16 cellular contexts compared by ENCODE assay signal in genomic region chr5:116788851-116789403, GRCh38.
A peak's percentile ranks its signal among the peaks of the same experiment; 100 is the strongest.
DNase-seq lines count a peak whose midpoint lies in the region; ATAC-seq, FAIRE-seq and TF ChIP-seq lines count a peak whose summit lies in the region.
"Had no signal": no experiment of that assay in that cellular context is flagged by ENCODE, and none has a peak within 500 bp of the region (broad histone marks: within the 10 kb centered on the region; RNA-seq: fewer than 3 reads in every experiment).

No MANE protein-coding gene starts in this region.

- no peaks in the 10 kb centered on the region for H3K23me2 ChIP-seq in H1 (ENCODE audit: low read depth, low read length)

- H3K4me3 Mint-ChIP-seq in WTC11 (no peak overlapping the region), neural progenitor cell (no peak overlapping the region)
- H3K4me3 Mint-ChIP-seq in CD4-positive, alpha-beta T cell = no peak overlapping the region
- H3K4me3 Mint-ChIP-seq: CD8-positive, alpha-beta memory T cell had no signal

- H2AFZ ChIP-seq in H1 (ENCODE audit: low read length) (no peak overlapping the region), neural progenitor cell (replicated peaks) (no peak overlapping the region)

- H4K20me1 ChIP-seq in H1 (replicated peaks in 1 of 2; ENCODE audit: control insufficient read depth in 1 of 2, insufficient read depth in 2 of 2, low read length in 2 of 2) = no peaks in the 10 kb centered on the region
- H4K20me1 ChIP-seq in neural progenitor cell (ENCODE audit: low read depth) = no peaks in the 10 kb centered on the region

- no peak overlapping the region for H3K23ac ChIP-seq in H1 (ENCODE audit: insufficient read length)

- no peak overlapping the region for H3K4me3 ChIP-seq in H1 (ENCODE audit: extremely low read depth in 1 of 4, insufficient read depth in 2 of 4, low read depth in 3 of 4, low read length in 4 of 4)
- H3K4me3 ChIP-seq in right cardiac atrium (ENCODE audit: low read length) = no peak overlapping the region
- H3K4me3 ChIP-seq in gastrocnemius medialis = no peak overlapping the region
- no peak overlapping the region for H3K4me3 ChIP-seq in neural progenitor cell
- H3K4me3 ChIP-seq: SJCRH30 had no signal

- no peak overlapping the region for H3K56ac ChIP-seq in H1 (replicated peaks; ENCODE audit: insufficient read length, low read depth, low read length)

- H2BK120ac ChIP-seq in H1 (replicated peaks; ENCODE audit: low read depth, low read length) = no peak overlapping the region

- H3K4me2 ChIP-seq in H1 (ENCODE audit: insufficient read depth in 1 of 2, low read depth in 2 of 2, low read length in 2 of 2) (no peak overlapping the region), neural progenitor cell (no peak overlapping the region)

- H3K4me1 Mint-ChIP-seq in WTC11 (peaks cover 4% of the 10 kb centered on the region; the same call in 1 of the 2 replicates), neural progenitor cell (peaks cover 3% of the 10 kb centered on the region)
- no peaks in the 10 kb centered on the region for H3K4me1 Mint-ChIP-seq in CD4-positive, alpha-beta T cell (ENCODE audit: low read depth)
- H3K4me1 Mint-ChIP-seq: CD8-positive, alpha-beta memory T cell had no signal

- H4K91ac ChIP-seq in H1 (replicated peaks; ENCODE audit: insufficient read length, low read length) = no peak overlapping the region

- H3K36me3 ChIP-seq in H1 (ENCODE audit: control insufficient read depth in 2 of 4, insufficient read depth in 4 of 4, low read length in 3 of 4) (no peaks in the 10 kb centered on the region; a peak in 1 of 8 replicates), gastrocnemius medialis (no peaks in the 10 kb centered on the region), neural progenitor cell (no peaks in the 10 kb centered on the region)
- H3K36me3 ChIP-seq: SJCRH30 had no signal

- H3F3A ChIP-seq in neural progenitor cell (ENCODE audit: low read depth) = no peaks in the 10 kb centered on the region

- H2BK12ac ChIP-seq in H1 (ENCODE audit: low read depth, low read length) = no peak overlapping the region

- H3K36me3 Mint-ChIP-seq in WTC11 = peaks cover 30% of the 10 kb centered on the region
- no peaks in the 10 kb centered on the region for H3K36me3 Mint-ChIP-seq in CD4-positive, alpha-beta T cell (ENCODE audit: low read depth)
- no peaks in the 10 kb centered on the region for H3K36me3 Mint-ChIP-seq in neural progenitor cell
- H3K36me3 Mint-ChIP-seq: CD8-positive, alpha-beta memory T cell had no signal

- TF ChIP-seq CTCF in WTC11 (IDR thresholded peaks at IDR 0.05) (no peak), H1 (IDR thresholded peaks at IDR 0.05; ENCODE audit: control extremely low read depth in 1 of 3, insufficient read depth in 1 of 3, low read depth in 1 of 3, low read length in 3 of 3) (no peak), gastrocnemius medialis (IDR thresholded peaks at IDR 0.05 in 4 of 5, conservative IDR thresholded peaks at IDR 0.05 in 1 of 5) (no peak), neural progenitor cell (IDR thresholded peaks at IDR 0.05) (no peak)
- no peak for TF ChIP-seq CTCF in CD4-positive, alpha-beta T cell (IDR thresholded peaks at IDR 0.05)

- H3K79me2 ChIP-seq in H1 (ENCODE audit: control insufficient read depth in 1 of 2, insufficient read depth in 2 of 2, low read length in 2 of 2) (no peaks in the 10 kb centered on the region), neural progenitor cell (ENCODE audit: low read depth) (no peaks in the 10 kb centered on the region)

- CTCF ChIA-PET in WTC11 (lab: Charles Lee) = no interaction called here
- CTCF ChIA-PET in H1 (lab: Charles Lee; ENCODE audit: partially characterized antibody) = interaction anchor here (1.5 to 3.0 kb wide), 2 partner anchors 11 to 203 kb away, joined by 3 to 8 read pairs; no protein-coding TSS in a partner anchor
- CTCF ChIA-PET in CD4-positive, alpha-beta T cell (lab: Charles Lee) = no interaction called here

- H2BK15ac ChIP-seq in H1 (ENCODE audit: low read length) = peak overlapping the region; percentile 2; the same call in 1 of the 2 replicates

- POLR2A ChIA-PET in WTC11 (lab: Charles Lee) = no interaction called here
- POLR2A ChIA-PET in H1 (lab: Charles Lee; ENCODE audit: partially characterized antibody) = interaction anchor here (1.4 kb wide), 1 partner anchor 7 kb away, joined by 3 read pairs; no protein-coding TSS in a partner anchor
- POLR2A ChIA-PET in CD4-positive, alpha-beta T cell (lab: Charles Lee) = no interaction called here

- peaks cover 31% of the 10 kb centered on the region for H3K9me3 Mint-ChIP-seq in WTC11
- H3K9me3 Mint-ChIP-seq in CD4-positive, alpha-beta T cell = peaks cover 7% of the 10 kb centered on the region
- H3K9me3 Mint-ChIP-seq in neural progenitor cell = peaks cover 11% of the 10 kb centered on the region

- FAIRE-seq in H1 (lab: Jason Lieb, UNC) = no peak

- H3K4ac ChIP-seq in H1 (replicated peaks; ENCODE audit: insufficient read length, low read depth, low read length) = no peak overlapping the region

- TF ChIP-seq POLR2A in H1 (IDR thresholded peaks at IDR 0.05; ENCODE audit: control extremely low read depth in 1 of 2, low read depth in 2 of 2, low read length in 2 of 2) = no peak
- TF ChIP-seq POLR2A in gastrocnemius medialis (IDR thresholded peaks at IDR 0.05) = no peak

- H3K9ac ChIP-seq in H1 (replicated peaks in 1 of 4; ENCODE audit: extremely low read depth in 1 of 4, low read depth in 3 of 4, low read length in 3 of 4) (no peak overlapping the region), neural progenitor cell (no peak overlapping the region)

- H3K27ac Mint-ChIP-seq in WTC11 (0 out of 2 replicates have a peak overlapping the region, but pooled peaks have one; percentile 10), neural progenitor cell (no peak overlapping the region)
- no peak overlapping the region for H3K27ac Mint-ChIP-seq in CD4-positive, alpha-beta T cell
- H3K27ac Mint-ChIP-seq: CD8-positive, alpha-beta memory T cell had no signal

- WGBS in H1 (ENCODE audit: extremely low coverage in 1 of 2, insufficient coverage in 1 of 2, insufficient read length in 1 of 2, insufficient replicate concordance in 2 of 2, low coverage in 1 of 2, low lambda C conversion rate in 2 of 2, missing lambda C conversion rate in 1 of 2), 2 experiments = 71% methylated on average over 4 of the region's 4 CpGs; no CpG with 5 or more reads in 1 of the 2 experiments
- WGBS in right cardiac atrium = 46% methylated on average over 4 of the region's 4 CpGs

- no peak overlapping the region for H3K27ac ChIP-seq in H1 (ENCODE audit: low read depth, low read length)
- no peak overlapping the region for H3K27ac ChIP-seq in right cardiac atrium (ENCODE audit: low read length)
- peak overlapping the region in 2 of 4 donors; percentile 20 to 34 for H3K27ac ChIP-seq in gastrocnemius medialis
- H3K27ac ChIP-seq in CD4-positive, alpha-beta T cell (ENCODE audit: low read depth, low read length) = no peak overlapping the region
- no peak overlapping the region for H3K27ac ChIP-seq in neural progenitor cell
- H3K27ac ChIP-seq: SJCRH30 had no signal

- H2BK5ac ChIP-seq in H1 (ENCODE audit: low read depth, low read length) = no peak overlapping the region

- TF ChIP-seq EP300 in H1 (IDR thresholded peaks at IDR 0.05; ENCODE audit: borderline replicate concordance in 1 of 2, low read depth in 2 of 2, low read length in 2 of 2) = no peak

- TF ChIP-seq RAD21 in H1 (IDR thresholded peaks at IDR 0.05 in 1 of 2, conservative IDR thresholded peaks at IDR 0.05 in 1 of 2; ENCODE audit: low read depth in 2 of 2, low read length in 2 of 2) = no peak

- no peaks in the 10 kb centered on the region for H3K79me1 ChIP-seq in H1 (ENCODE audit: low read depth, low read length)

- H3K4me1 ChIP-seq in H1 (replicated peaks in 1 of 4; ENCODE audit: control insufficient read depth in 3 of 4, insufficient read depth in 4 of 4, low read length in 3 of 4) = peaks cover 0 to 2% (median 0%) of the 10 kb centered on the region in 4 experiments; a peak in 1 of 7 replicates
- H3K4me1 ChIP-seq in right cardiac atrium (ENCODE audit: control insufficient read depth, insufficient read depth, low read length) = no peaks in the 10 kb centered on the region
- no peaks in the 10 kb centered on the region for H3K4me1 ChIP-seq in gastrocnemius medialis
- H3K4me1 ChIP-seq in neural progenitor cell = no peaks in the 10 kb centered on the region
- H3K4me1 ChIP-seq: SJCRH30 had no signal

- H2AK5ac ChIP-seq in H1 (ENCODE audit: low read depth, low read length) = no peak overlapping the region

- no peak for DNase-seq in WTC11 (ENCODE audit: low spot score)
- DNase-seq in H1 (ENCODE audit: low read depth in 1 of 2, low spot score in 2 of 2) = no peak
- no peak for DNase-seq in right cardiac atrium
- DNase-seq in gastrocnemius medialis = no peak
- no peak for DNase-seq in CD4-positive, alpha-beta T cell
- no peak for DNase-seq in KBM-7
- no peak for DNase-seq in neural progenitor cell (ENCODE audit: low spot score)
- DNase-seq: CD8-positive, alpha-beta memory T cell; H7; IMR-90; NCI-H146; NCI-H2081 treated with DMSO at 0.1 percent for 48 hours; NCI-H2227 treated with DMSO at 0.1 percent for 48 hours; NCI-H526; SJCRH30 had no signal

- H3K27me3 Mint-ChIP-seq in WTC11 (ENCODE audit: low read depth) = no peaks in the 10 kb centered on the region; the same call in 1 of the 2 replicates
- no peaks in the 10 kb centered on the region for H3K27me3 Mint-ChIP-seq in CD4-positive, alpha-beta T cell
- H3K27me3 Mint-ChIP-seq in neural progenitor cell (ENCODE audit: insufficient read depth, low read depth) = peaks cover 2% of the 10 kb centered on the region

- no peak overlapping the region for H4K5ac ChIP-seq in H1 (ENCODE audit: insufficient read length, low read depth, low read length)

- H4K8ac ChIP-seq in H1 (ENCODE audit: extremely low read depth, insufficient read depth, low read length) = no peak overlapping the region

- H3K18ac ChIP-seq in H1 (ENCODE audit: extremely low read depth, low read length) = no peak overlapping the region

- intact Hi-C loops in right cardiac atrium (cut with DNase I) = loop anchor here in 1 of 4 donors (10.0 kb wide), 2 partner anchors 156 to 214 kb away; partner anchors contain the start of gene SEMA6A
- intact Hi-C loops in gastrocnemius medialis (cut with DNase I; ENCODE audit: low total_unique reads) = no loop called here
- intact Hi-C loops in CD4-positive, alpha-beta T cell (cut with DNase I, micrococcal nuclease) = no loop called here

- H2BK20ac ChIP-seq in H1 (ENCODE audit: low read length) = no peak overlapping the region

- H3K14ac ChIP-seq in H1 (ENCODE audit: insufficient read length) = no peak overlapping the region

- H3K9me3 ChIP-seq in H1 (ENCODE audit: insufficient read depth in 2 of 2, low read depth in 1 of 2, low read length in 1 of 2) (peaks cover 7 to 8% of the 10 kb centered on the region in 2 experiments; a peak in 3 of 4 replicates), right cardiac atrium (ENCODE audit: control insufficient read depth, low read length) (no peaks in the 10 kb centered on the region), gastrocnemius medialis (no peaks in the 10 kb centered on the region), neural progenitor cell (ENCODE audit: low read depth) (peaks cover 5% of the 10 kb centered on the region)
- H3K9me3 ChIP-seq in CD4-positive, alpha-beta T cell (ENCODE audit: control insufficient read depth, low read length) = no peaks in the 10 kb centered on the region

- ATAC-seq in WTC11 = no peak
- ATAC-seq in right cardiac atrium = peak; percentile 70 to 79
- ATAC-seq in gastrocnemius medialis = peak; percentile 58 to 88
- no peak for ATAC-seq in CD4-positive, alpha-beta T cell (ENCODE audit: poor library complexity)
- ATAC-seq in HG02610 (IDR thresholded peaks at IDR 0.05; ENCODE audit: unreplicated experiment) = no peak

- H3K27me3 ChIP-seq in H1 (replicated peaks in 1 of 4; ENCODE audit: control insufficient read depth in 3 of 4, extremely low read depth in 1 of 4, insufficient read depth in 3 of 4, low read length in 3 of 4) (no peaks in the 10 kb centered on the region), right cardiac atrium (ENCODE audit: control insufficient read depth, insufficient read depth) (no peaks in the 10 kb centered on the region), gastrocnemius medialis (no peaks in the 10 kb centered on the region), neural progenitor cell (no peaks in the 10 kb centered on the region)
- H3K27me3 ChIP-seq in CD4-positive, alpha-beta T cell (ENCODE audit: control insufficient read depth, insufficient read depth, low read length) = no peaks in the 10 kb centered on the region
- H3K27me3 ChIP-seq: SJCRH30 had no signal

- in situ Hi-C loops in gastrocnemius medialis (cut with MboI; ENCODE audit: low sequenced_read_pairs in 4 of 4) (no loop called here), KBM-7 (cut with MboI; ENCODE audit: low pct_unique_long_range_greater_than_20kb, low sequenced_read_pairs) (no loop called here)

Comparison
In these comparisons a context has a peak if more than half of its experiments do, and no peak if none do; other contexts are left out.
1. ATAC-seq: peak in right cardiac atrium (2 of 2) and gastrocnemius medialis (2 of 2); none in WTC11 (single experiment), CD4-positive, alpha-beta T cell (single experiment) and HG02610 (single experiment).